Comparison of ENCODE assay signal across 13 cellular contexts in genomic region chr6:25296980-25297379, GRCh38. TPM values are rescaled to one million over a fixed set of nuclear protein-coding genes. Genes with fewer than 3 reads are reported as not detected.
DNase-seq lines count a peak whose midpoint lies in the region; ATAC-seq, FAIRE-seq and TF ChIP-seq lines count a peak whose summit lies in the region.
"Had no signal": no experiment of that assay in that cellular context is flagged by ENCODE, and none has a peak within 500 bp of the region (broad histone marks: within the 10 kb centered on the region; RNA-seq: fewer than 3 reads in every experiment).

No MANE protein-coding gene starts in this region.

- H3K27me3 Mint-ChIP-seq in nephron progenitor cell (ENCODE audit: low read depth, poor library complexity): peaks cover 5% of the 10 kb centered on the region

- FAIRE-seq in HepG2 (lab: Jason Lieb, UNC): no peak

- no peaks in the 10 kb centered on the region for H3K9me3 ChIP-seq in liver (ENCODE audit: control insufficient read depth in 4 of 4, low read length in 3 of 4)
- no peaks in the 10 kb centered on the region for H3K9me3 ChIP-seq in HepG2 (ENCODE audit: low read length)
- no peaks in the 10 kb centered on the region for H3K9me3 ChIP-seq in trophoblast cell (ENCODE audit: insufficient read depth, low read depth, low read length)

- ATAC-seq in HepG2 (no peak), Right ventricle myocardium superior (ENCODE audit: poor library complexity) (peak; percentile 84)
- ATAC-seq: left lobe of liver, natural killer cell, PC-3 had no signal

- CTCF ChIA-PET in HepG2 (lab: Yijun Ruan, JAX; ENCODE audit: low intra/inter-chr PET ratio, low total read pairs): no interaction called here

- no peak overlapping the region for H2AFZ ChIP-seq in HepG2 (ENCODE audit: low read length)
- H2AFZ ChIP-seq in trophoblast cell (ENCODE audit: insufficient read depth, low read length, poor library complexity): no peak overlapping the region

- no peak overlapping the region for H2BK120ac ChIP-seq in trophoblast cell (ENCODE audit: insufficient read depth, low read length, poor library complexity)

- TF ChIP-seq EP300 in HepG2 (IDR thresholded peaks at IDR 0.05; ENCODE audit: low read depth in 2 of 2, low read length in 2 of 2) (no peak), HepG2 (CRISPR knock-in tag; IDR thresholded peaks at IDR 0.05; ENCODE audit: borderline replicate concordance) (no peak)

- H4K91ac ChIP-seq in trophoblast cell (ENCODE audit: low read depth, low read length): peak overlapping the region; percentile 21

- H3K4me1 ChIP-seq in liver (ENCODE audit: control insufficient read depth in 4 of 4, insufficient read depth in 4 of 4, low read length in 3 of 4) (no peaks in the 10 kb centered on the region), HepG2 (ENCODE audit: insufficient read depth, low read length) (no peaks in the 10 kb centered on the region), trophoblast cell (ENCODE audit: control insufficient read depth in 1 of 2, insufficient read depth in 2 of 2, low read length in 2 of 2) (peaks cover 9 to 12% of the 10 kb centered on the region in 2 experiments)

- no peak overlapping the region for H3K23ac ChIP-seq in trophoblast cell (ENCODE audit: low read length)

- 87% methylated on average over 2 of the region's 2 CpGs for WGBS in liver
- 55% methylated on average over 2 of the region's 2 CpGs for WGBS in HepG2 (ENCODE audit: low lambda C conversion rate)
- no CpG with 5 or more reads among the region's 2 CpGs for WGBS in trophoblast cell (ENCODE audit: extremely low coverage, insufficient coverage, insufficient read length)

- peak overlapping the region; percentile 49 for H4K8ac ChIP-seq in trophoblast cell (ENCODE audit: low read depth, low read length)

- H3K9ac ChIP-seq in liver (ENCODE audit: low read depth in 1 of 2, low read length in 2 of 2) (no peak overlapping the region), HepG2 (ENCODE audit: insufficient read depth, low read depth, low read length) (no peak overlapping the region), trophoblast cell (ENCODE audit: low read length) (no peak overlapping the region)

- no peaks in the 10 kb centered on the region for H3K36me3 ChIP-seq in liver (ENCODE audit: control insufficient read depth in 4 of 4, insufficient read depth in 3 of 4, low read depth in 1 of 4, low read length in 3 of 4)
- no peaks in the 10 kb centered on the region for H3K36me3 ChIP-seq in HepG2 (replicated peaks in 1 of 2; ENCODE audit: control insufficient read depth in 1 of 2, insufficient read depth in 2 of 2, low read length in 2 of 2)
- H3K36me3 ChIP-seq in trophoblast cell (ENCODE audit: control insufficient read depth in 1 of 2, insufficient read depth in 2 of 2, low read length in 2 of 2): no peaks in the 10 kb centered on the region

- no TSS peak for BruUV-seq in HepG2 (replicated peaks; lab: Mats Ljungman, UMichigan)

- H2BK12ac ChIP-seq in trophoblast cell (ENCODE audit: low read length): no peak overlapping the region

- in situ Hi-C loops in HepG2 (cut with HindIII; ENCODE audit: extremely low pct_ligation_motif_present, low pct_unique_long_range_greater_than_20kb): no loop called here

- H2BK5ac ChIP-seq in trophoblast cell (ENCODE audit: low read depth, low read length, poor library complexity): peak overlapping the region; percentile 24

- H3K36me3 Mint-ChIP-seq in nephron progenitor cell (ENCODE audit: low read depth): no peaks in the 10 kb centered on the region
- H3K36me3 Mint-ChIP-seq: natural killer cell had no signal

- H3K4me2 ChIP-seq in HepG2 (ENCODE audit: low read depth, low read length) (no peak overlapping the region), trophoblast cell (ENCODE audit: low read length) (no peak overlapping the region)

- peaks cover 5% of the 10 kb centered on the region for H3K79me1 ChIP-seq in trophoblast cell (ENCODE audit: low read length)

- TF ChIP-seq RAD21 in liver (IDR thresholded peaks at IDR 0.05) (no peak), HepG2 (CRISPR knock-in tag; IDR thresholded peaks at IDR 0.05) (no peak)

- no peaks in the 10 kb centered on the region for H3K27me3 ChIP-seq in liver (ENCODE audit: control insufficient read depth in 4 of 4, insufficient read depth in 4 of 4, low read length in 3 of 4)
- no peaks in the 10 kb centered on the region for H3K27me3 ChIP-seq in HepG2 (ENCODE audit: control insufficient read depth in 1 of 2, insufficient read depth in 2 of 2, low read length in 2 of 2)
- no peaks in the 10 kb centered on the region for H3K27me3 ChIP-seq in trophoblast cell (ENCODE audit: insufficient read depth, low read length)

- no peaks in the 10 kb centered on the region for H4K20me1 ChIP-seq in HepG2 (ENCODE audit: insufficient read depth, low read length)

- intact Hi-C loops in HepG2 (cut with micrococcal nuclease; ENCODE audit: unreplicated experiment) (no loop called here), Right ventricle myocardium superior (cut with DNase I) (no loop called here), head of caudate nucleus (cut with DNase I) (no loop called here)

- POLR2A ChIA-PET in HepG2 (lab: Yijun Ruan, JAX): no interaction called here

- no peak overlapping the region for H3K27ac Mint-ChIP-seq in nephron progenitor cell
- H3K27ac Mint-ChIP-seq: natural killer cell had no signal

- DNase-seq in HepG2 (ENCODE audit: low spot score): no peak
- no peak for DNase-seq in Right ventricle myocardium superior
- DNase-seq in trophoblast cell: peak in 1 of 2 donors; percentile 35
- no peak for DNase-seq in nephron progenitor cell
- no peak for DNase-seq in GM20000 (ENCODE audit: low spot score)
- no peak for DNase-seq in SW480 (ENCODE audit: low spot score)
- DNase-seq in head of caudate nucleus: no peak
- DNase-seq: natural killer cell, NCI-H187 treated with DMSO at 0.1 percent for 48 hours, NCI-H510A treated with DMSO at 0.1 percent for 48 hours, PC-3 had no signal

- no peak overlapping the region for H3K27ac ChIP-seq in liver (ENCODE audit: low read depth in 1 of 2, low read length in 2 of 2)
- H3K27ac ChIP-seq in HepG2 (ENCODE audit: extremely low read length, insufficient read depth, low read length): no peak overlapping the region
- H3K27ac ChIP-seq in trophoblast cell (ENCODE audit: low read depth, low read length): no peak overlapping the region

- H3K9me3 Mint-ChIP-seq in nephron progenitor cell: no peaks in the 10 kb centered on the region
- H3K9me3 Mint-ChIP-seq: natural killer cell had no signal

- no peak overlapping the region for H3K4ac ChIP-seq in trophoblast cell (ENCODE audit: low read depth, low read length)

- TF ChIP-seq CTCF in liver (IDR thresholded peaks at IDR 0.05; ENCODE audit: low read depth, low read length, missing input control) (no peak), HepG2 (CRISPR knock-in tag; IDR thresholded peaks at IDR 0.05) (no peak), nephron progenitor cell (IDR thresholded peaks at IDR 0.05) (no peak), GM20000 (IDR thresholded peaks at IDR 0.05; ENCODE audit: extremely low read depth, missing control alignments) (no peak)

- H3K14ac ChIP-seq in trophoblast cell (ENCODE audit: low read length): no peak overlapping the region

- TF ChIP-seq POLR2A in HepG2 (IDR thresholded peaks at IDR 0.05; ENCODE audit: insufficient read depth in 1 of 2, low read depth in 2 of 2, low read length in 2 of 2): no peak

- no peak overlapping the region for H3K4me3 ChIP-seq in liver (ENCODE audit: low read depth in 1 of 3, low read length in 3 of 3)
- H3K4me3 ChIP-seq in HepG2 (replicated peaks in 1 of 3; ENCODE audit: insufficient read depth in 1 of 3, low read depth in 2 of 3, low read length in 3 of 3): no peak overlapping the region
- H3K4me3 ChIP-seq in trophoblast cell (ENCODE audit: low read depth, low read length): no peak overlapping the region

- H3K79me2 ChIP-seq in HepG2 (ENCODE audit: insufficient read depth, low read length): no peaks in the 10 kb centered on the region
- H3K79me2 ChIP-seq in trophoblast cell (ENCODE audit: control insufficient read depth, insufficient read depth, low read length, poor library complexity): peaks cover 4% of the 10 kb centered on the region

- no peak overlapping the region for H4K12ac ChIP-seq in trophoblast cell (ENCODE audit: low read depth, low read length)

- no peak overlapping the region for H2AK5ac ChIP-seq in trophoblast cell (ENCODE audit: low read length)

- no peak overlapping the region for H3K18ac ChIP-seq in trophoblast cell (ENCODE audit: low read length)

- H3K4me1 Mint-ChIP-seq in nephron progenitor cell: peaks cover 16% of the 10 kb centered on the region
- H3K4me1 Mint-ChIP-seq: natural killer cell had no signal

- H3K4me3 Mint-ChIP-seq in nephron progenitor cell: no peak overlapping the region
- H3K4me3 Mint-ChIP-seq: natural killer cell had no signal

TF ChIP-seq in liver, 16 proteins besides CTCF, POLR2A, EP300 and RAD21 (continues in another document):
- TF ChIP-seq JUND (IDR thresholded peaks at IDR 0.05) (no peak), FOXA2 (IDR thresholded peaks at IDR 0.05) (no peak)

TF ChIP-seq in HepG2, 621 proteins besides CTCF, POLR2A, EP300 and RAD21 (continues in another document):
- no peak for TF ChIP-seq ISX (CRISPR knock-in tag; conservative IDR thresholded peaks at IDR 0.05)

RNA-seq across cellular contexts. Expression of gene CARMIL1, which starts 17.8 kb away (rescaled TPM):
- total RNA-seq in liver (1 to 10 TPM; 1.4 to 5.0 TPM), HepG2 (2016; rRNA removed; fragmentation: Illumina TruSeq; extraction: Trizol) (2.6 and 2.9 TPM in 2 replicates), Right ventricle myocardium superior (3.4 TPM)
- polyA plus RNA-seq in liver (1 to 10 TPM; 2.0 to 9.5 TPM), HepG2 (2011; rRNA removed) (1.4 and 1.8 TPM in 2 replicates)
- 0.62 and 0.71 TPM in 2 replicates for total RNA-seq in HepG2 (2016; cell fraction: cytosol; rRNA removed; fragmentation: Illumina TruSeq; extraction: Trizol; ENCODE audit: low read depth)
- total RNA-seq in HepG2 (2016; cell fraction: insoluble cytoplasmic fraction; rRNA removed; fragmentation: Illumina TruSeq; extraction: Trizol): 2.5 TPM in 2 replicates
- total RNA-seq in HepG2 (2016; cell fraction: membrane; rRNA removed; fragmentation: Illumina TruSeq; extraction: Trizol): 0.96 and 0.99 TPM in 2 replicates
- total RNA-seq in HepG2 (2016; cell fraction: nucleus; rRNA removed; fragmentation: Illumina TruSeq; extraction: Trizol): 2.9 and 3.2 TPM in 2 replicates
- 1.1 and 1.2 TPM in 2 replicates for polyA plus RNA-seq in HepG2 (2011; cell fraction: cytosol; rRNA removed)
- polyA plus RNA-seq in HepG2 (2011; cell fraction: nucleus; rRNA removed): 1.3 TPM in 2 replicates
- 1.3 and 2.3 TPM in 2 replicates for polyA plus RNA-seq in HepG2 (2012)
- polyA plus RNA-seq in HepG2 (2016; cell fraction: cytosol; fragmentation: Illumina TruSeq; extraction: Trizol; ENCODE audit: low read depth): 0.12 and 0.16 TPM in 2 replicates
- polyA plus RNA-seq in HepG2 (2016; cell fraction: insoluble cytoplasmic fraction; fragmentation: Illumina TruSeq; extraction: Trizol; ENCODE audit: low read depth): 1.6 and 2.0 TPM in 2 replicates
- polyA plus RNA-seq in HepG2 (2016; cell fraction: membrane; fragmentation: Illumina TruSeq; extraction: Trizol; ENCODE audit: low read depth): 0.38 and 0.58 TPM in 2 replicates
- polyA plus RNA-seq in HepG2 (2016; cell fraction: nucleus; fragmentation: Illumina TruSeq; extraction: Trizol; ENCODE audit: insufficient read depth, low read depth): 1.9 and 2.5 TPM in 2 replicates
- polyA minus RNA-seq in HepG2 (2011; rRNA and poly(A)+ RNA removed; ENCODE audit: low replicate concordance): 1.8 and 15.1 TPM in 2 replicates
- 1.8 and 1.9 TPM in 2 replicates for polyA minus RNA-seq in HepG2 (2011; cell fraction: cytosol; rRNA and poly(A)+ RNA removed)
- polyA minus RNA-seq in HepG2 (2011; cell fraction: nucleus; rRNA and poly(A)+ RNA removed): 4.6 and 7.1 TPM in 2 replicates
- 14.3 and 14.6 TPM in 2 replicates for polyA plus RNA-seq in trophoblast cell (2013)
